In the genomic region with DNA sequence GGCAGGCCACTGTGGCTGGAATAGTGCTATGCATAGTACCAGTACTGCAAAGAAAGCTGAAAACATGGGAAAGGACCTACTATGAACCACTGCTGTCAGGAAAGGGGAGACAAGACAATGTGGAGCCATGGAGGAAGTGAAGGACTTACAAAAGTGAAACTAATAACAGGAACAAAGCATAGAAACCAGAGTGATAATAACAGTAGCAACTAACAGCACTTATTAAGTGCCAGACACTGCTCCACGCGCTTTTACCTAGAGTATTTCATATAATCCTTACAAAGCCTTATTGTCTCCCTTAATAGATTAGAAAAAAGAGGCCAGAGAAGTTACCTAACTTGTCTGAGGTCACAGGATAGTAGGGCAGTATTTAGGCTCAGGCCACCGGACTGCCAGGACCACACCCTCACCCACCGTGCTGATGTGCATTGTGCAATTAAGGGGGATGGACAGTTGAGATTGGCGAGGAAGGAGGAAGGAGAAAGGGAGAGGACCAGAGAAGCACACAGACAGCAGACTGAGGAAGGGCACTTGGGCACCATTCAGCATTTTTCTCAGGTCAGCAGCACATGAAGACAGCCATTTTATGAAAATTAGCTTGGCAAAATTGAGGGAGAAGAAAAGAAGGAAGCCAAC, we compare ENCODE assay signal across 13 cellular contexts.
DNase-seq lines count a peak whose midpoint lies in the region; ATAC-seq, FAIRE-seq and TF ChIP-seq lines count a peak whose summit lies in the region.
"Had no signal": no experiment of that assay in that cellular context is flagged by ENCODE, and none has a peak within 500 bp of the region (broad histone marks: within the 10 kb centered on the region; RNA-seq: fewer than 3 reads in every experiment).

No MANE protein-coding gene starts in this region.

- H3K9me3 ChIP-seq in kidney (ENCODE audit: control insufficient read depth in 1 of 2, low read length in 2 of 2) (no peaks in the 10 kb centered on the region), gastrocnemius medialis (no peaks in the 10 kb centered on the region)

- H3K36me3 ChIP-seq in kidney (ENCODE audit: control insufficient read depth in 1 of 2, insufficient read depth in 2 of 2, low read length in 2 of 2) (peaks cover 13 to 16% of the 10 kb centered on the region in 2 donors), gastrocnemius medialis (peaks cover 0 to 38% of the 10 kb centered on the region in 2 donors)

- peaks cover 45% of the 10 kb centered on the region for H3K4me1 Mint-ChIP-seq in activated naive CD4-positive, alpha-beta T cell treated with anti-CD3 and anti-CD28 coated beads, Interleukin-2, amount 50 U/mL, for 24 hours
- peaks cover 20% of the 10 kb centered on the region for H3K4me1 Mint-ChIP-seq in activated CD8-positive, alpha-beta T cell treated with anti-CD3 and anti-CD28 coated beads, Interleukin-2, amount 10 ng/mL, durations not matched to agents 7 days and 5 days (ENCODE audit: low read depth)
- peaks cover 9 to 12% of the 10 kb centered on the region in 2 donors for H3K4me1 Mint-ChIP-seq in stimulated activated naive B cell treated with anti-CD40 and anti-IgM and Interleukin-4, amounts not matched to agents 10 μg/mL and 1 μg/mL and 100 μg/mL, for 72 hours

- POLR2A ChIA-PET in activated CD8-positive, alpha-beta T cell treated with anti-CD3 and anti-CD28 coated beads, Interleukin-2, amount 10 ng/mL, durations not matched to agents 7 days and 5 days (lab: Charles Lee): no interaction called here

- H3K27me3 Mint-ChIP-seq in activated naive CD4-positive, alpha-beta T cell treated with anti-CD3 and anti-CD28 coated beads, Interleukin-2, amount 50 U/mL, for 24 hours: no peaks in the 10 kb centered on the region
- no peaks in the 10 kb centered on the region for H3K27me3 Mint-ChIP-seq in activated CD8-positive, alpha-beta T cell treated with anti-CD3 and anti-CD28 coated beads, Interleukin-2, amount 10 ng/mL, durations not matched to agents 7 days and 5 days (ENCODE audit: low read depth)
- no peaks in the 10 kb centered on the region for H3K27me3 Mint-ChIP-seq in stimulated activated naive B cell treated with anti-CD40 and anti-IgM and Interleukin-4, amounts not matched to agents 10 μg/mL and 1 μg/mL and 100 μg/mL, for 72 hours

- CTCF ChIA-PET in activated CD8-positive, alpha-beta T cell treated with anti-CD3 and anti-CD28 coated beads, Interleukin-2, amount 10 ng/mL, durations not matched to agents 7 days and 5 days (lab: Charles Lee): interaction anchor here (1.0 kb wide), 2 partner anchors 188 to 281 kb away, joined by 3 read pairs; no protein-coding TSS in a partner anchor

- ATAC-seq in HG03095 (IDR thresholded peaks at IDR 0.05; ENCODE audit: unreplicated experiment) (peak; percentile 74), gastrocnemius medialis (no peak), GM19324 (IDR thresholded peaks at IDR 0.05; ENCODE audit: low FRiP score, unreplicated experiment) (no peak)
- ATAC-seq in activated CD8-positive, alpha-beta T cell treated with anti-CD3 and anti-CD28 coated beads, Interleukin-2, amount 10 ng/mL, durations not matched to agents 7 days and 5 days: no peak
- peak; percentile 60 to 67 for ATAC-seq in stimulated activated naive B cell treated with anti-CD40 and anti-IgM and Interleukin-4, amounts not matched to agents 10 μg/mL and 1 μg/mL and 100 μg/mL, for 72 hours (replicated peaks)

- FAIRE-seq in kidney (lab: Jason Lieb, UNC): no peak

- no peaks in the 10 kb centered on the region for H3K27me3 ChIP-seq in gastrocnemius medialis
- H3K27me3 ChIP-seq: heart right ventricle had no signal

- H3K27ac ChIP-seq in kidney (ENCODE audit: low read depth in 2 of 2, low read length in 2 of 2): no peak overlapping the region
- H3K27ac ChIP-seq in gastrocnemius medialis: no peak overlapping the region
- H3K27ac ChIP-seq: RWPE1 had no signal

- DNase-seq in activated naive CD4-positive, alpha-beta T cell treated with Interleukin-2 at 50 U/mL for 16 hours: no peak
- DNase-seq in activated CD8-positive, alpha-beta T cell treated with anti-CD3 and anti-CD28 coated beads, Interleukin-2, amount 10 ng/mL, durations not matched to agents 7 days and 5 days: no peak
- no peak for DNase-seq in stimulated activated naive B cell treated with anti-CD40 and anti-IgM and Interleukin-4, amounts not matched to agents 10 μg/mL and 1 μg/mL and 100 μg/mL, for 72 hours
- no peak for DNase-seq in kidney
- DNase-seq in gastrocnemius medialis: no peak
- DNase-seq: activated CD8-positive, alpha-beta memory T cell treated with anti-CD3 and anti-CD28 coated beads, Interleukin-2, amount 50 U/mL, for 48 hours; heart right ventricle; NCI-H1436 treated with DMSO at 0.1 percent for 48 hours; stimulated activated CD4-positive, alpha-beta T cell treated with anti-CD3 and anti-CD28 coated beads, Interleukin-4, amount 100 ng/mL, for 4 hours had no signal

- in situ Hi-C loops in gastrocnemius medialis (cut with MboI; ENCODE audit: low sequenced_read_pairs in 4 of 4): no loop called here

- no peak overlapping the region for H3K9ac ChIP-seq in kidney (ENCODE audit: low read length in 2 of 2)

- intact Hi-C loops in kidney (cut with DNase I) (no loop called here), gastrocnemius medialis (cut with DNase I; ENCODE audit: low total_unique reads) (no loop called here)

- H3K9me3 Mint-ChIP-seq in activated naive CD4-positive, alpha-beta T cell treated with anti-CD3 and anti-CD28 coated beads, Interleukin-2, amount 50 U/mL, for 24 hours: no peaks in the 10 kb centered on the region
- H3K9me3 Mint-ChIP-seq in activated CD8-positive, alpha-beta T cell treated with anti-CD3 and anti-CD28 coated beads, Interleukin-2, amount 10 ng/mL, durations not matched to agents 7 days and 5 days (ENCODE audit: insufficient read depth): peaks cover 4% of the 10 kb centered on the region
- H3K9me3 Mint-ChIP-seq in stimulated activated naive B cell treated with anti-CD40 and anti-IgM and Interleukin-4, amounts not matched to agents 10 μg/mL and 1 μg/mL and 100 μg/mL, for 72 hours: peaks cover 8 to 12% of the 10 kb centered on the region in 2 donors

- no peak for TF ChIP-seq POLR2A in gastrocnemius medialis (IDR thresholded peaks at IDR 0.05)

- TF ChIP-seq CTCF in kidney (IDR thresholded peaks at IDR 0.05; ENCODE audit: borderline replicate concordance, extremely low read depth, insufficient read depth): no peak
- TF ChIP-seq CTCF in gastrocnemius medialis (IDR thresholded peaks at IDR 0.05 in 4 of 5, conservative IDR thresholded peaks at IDR 0.05 in 1 of 5): no peak

- peaks cover 57% of the 10 kb centered on the region for H3K36me3 Mint-ChIP-seq in activated naive CD4-positive, alpha-beta T cell treated with anti-CD3 and anti-CD28 coated beads, Interleukin-2, amount 50 U/mL, for 24 hours
- peaks cover 83% of the 10 kb centered on the region for H3K36me3 Mint-ChIP-seq in activated CD8-positive, alpha-beta T cell treated with anti-CD3 and anti-CD28 coated beads, Interleukin-2, amount 10 ng/mL, durations not matched to agents 7 days and 5 days (ENCODE audit: low read depth)
- peaks cover 13 to 35% of the 10 kb centered on the region in 2 donors for H3K36me3 Mint-ChIP-seq in stimulated activated naive B cell treated with anti-CD40 and anti-IgM and Interleukin-4, amounts not matched to agents 10 μg/mL and 1 μg/mL and 100 μg/mL, for 72 hours

- H3K4me3 ChIP-seq in kidney (ENCODE audit: low read length in 2 of 2) (no peak overlapping the region), gastrocnemius medialis (no peak overlapping the region)
- H3K4me3 ChIP-seq: heart right ventricle had no signal

- peak overlapping the region; percentile 76 for H3K27ac Mint-ChIP-seq in activated naive CD4-positive, alpha-beta T cell treated with anti-CD3 and anti-CD28 coated beads, Interleukin-2, amount 50 U/mL, for 24 hours
- H3K27ac Mint-ChIP-seq in activated CD8-positive, alpha-beta T cell treated with anti-CD3 and anti-CD28 coated beads, Interleukin-2, amount 10 ng/mL, durations not matched to agents 7 days and 5 days: peak overlapping the region; percentile 8
- no peak overlapping the region for H3K27ac Mint-ChIP-seq in stimulated activated naive B cell treated with anti-CD40 and anti-IgM and Interleukin-4, amounts not matched to agents 10 μg/mL and 1 μg/mL and 100 μg/mL, for 72 hours

- no peak overlapping the region for H3K4me3 Mint-ChIP-seq in activated naive CD4-positive, alpha-beta T cell treated with anti-CD3 and anti-CD28 coated beads, Interleukin-2, amount 50 U/mL, for 24 hours
- H3K4me3 Mint-ChIP-seq in activated CD8-positive, alpha-beta T cell treated with anti-CD3 and anti-CD28 coated beads, Interleukin-2, amount 10 ng/mL, durations not matched to agents 7 days and 5 days: no peak overlapping the region
- H3K4me3 Mint-ChIP-seq in stimulated activated naive B cell treated with anti-CD40 and anti-IgM and Interleukin-4, amounts not matched to agents 10 μg/mL and 1 μg/mL and 100 μg/mL, for 72 hours: no peak overlapping the region

- H3K4me1 ChIP-seq in kidney (ENCODE audit: control insufficient read depth in 1 of 2, insufficient read depth in 1 of 2, low read depth in 1 of 2, low read length in 2 of 2) (peaks cover 0 to 3% of the 10 kb centered on the region in 2 donors), gastrocnemius medialis (peaks cover 0 to 6% of the 10 kb centered on the region in 2 donors)

Comparison
In these comparisons a context has a peak if more than half of its experiments do, and no peak if none do; other contexts are left out.
1. ATAC-seq: peak in HG03095 (single experiment) and stimulated activated naive B cell treated with anti-CD40 and anti-IgM and Interleukin-4, amounts not matched to agents 10 μg/mL and 1 μg/mL and 100 μg/mL, for 72 hours (2 of 2); none in activated CD8-positive, alpha-beta T cell treated with anti-CD3 and anti-CD28 coated beads, Interleukin-2, amount 10 ng/mL, durations not matched to agents 7 days and 5 days (single experiment), gastrocnemius medialis (0 of 2) and GM19324 (single experiment).